In genomic region chr2:8456149-8457091, GRCh38 we compare ENCODE assay signal across 8 cellular contexts.
DNase-seq lines count a peak whose midpoint lies in the region; ATAC-seq and TF ChIP-seq lines count a peak whose summit lies in the region.

No MANE protein-coding gene starts in this region.

- CTCF ChIA-PET in activated CD4-positive, alpha-beta T cell treated with anti-CD3 and anti-CD28 coated beads for 36 hours (lab: Charles Lee): interaction anchor here (0.6 kb wide), 2 partner anchors 29 to 96 kb away, joined by 3 read pairs; no protein-coding TSS in a partner anchor

- WGBS in suprapubic skin: 79% methylated on average over 31 of the region's 41 CpGs

- no peak overlapping the region for H3K27ac ChIP-seq in suprapubic skin

- H3K27me3 Mint-ChIP-seq in activated CD4-positive, alpha-beta T cell treated with anti-CD3 and anti-CD28 coated beads for 36 hours: peaks cover 7% of the 10 kb centered on the region

- intact Hi-C loops in activated CD4-positive, alpha-beta T cell treated with anti-CD3 and anti-CD28 coated beads for 36 hours (cut with DNase I, micrococcal nuclease): loop anchor here (1.0 kb wide), 2 partner anchors 47 to 226 kb away; partner anchors contain the start of gene ID2 (in 1 of the 2)

- peaks cover 42% of the 10 kb centered on the region for H3K4me1 Mint-ChIP-seq in activated CD4-positive, alpha-beta T cell treated with anti-CD3 and anti-CD28 coated beads for 36 hours

- peak overlapping the region; percentile 26 for H3K4me3 ChIP-seq in epithelial cell of proximal tubule (ENCODE audit: low read depth, low read length)
- peak overlapping the region; percentile 35 for H3K4me3 ChIP-seq in suprapubic skin

- TF ChIP-seq EP300 in suprapubic skin (IDR thresholded peaks at IDR 0.05): no peak

- H3K9me3 ChIP-seq in suprapubic skin: no peaks in the 10 kb centered on the region

- TF ChIP-seq POLR2A in suprapubic skin (IDR thresholded peaks at IDR 0.05): no peak

- TF ChIP-seq CTCF in epithelial cell of proximal tubule (conservative IDR thresholded peaks at IDR 0.05; ENCODE audit: low read depth, low read length): no peak
- no peak for TF ChIP-seq CTCF in suprapubic skin (IDR thresholded peaks at IDR 0.05)

- peak; percentile 73 for ATAC-seq in activated CD4-positive, alpha-beta T cell treated with anti-CD3 and anti-CD28 coated beads for 36 hours

- POLR2A ChIA-PET in activated CD4-positive, alpha-beta T cell treated with anti-CD3 and anti-CD28 coated beads for 36 hours (lab: Charles Lee): no interaction called here

- H3K36me3 ChIP-seq in suprapubic skin: no peaks in the 10 kb centered on the region

- peak overlapping the region; percentile 69 for H3K4me3 Mint-ChIP-seq in activated CD4-positive, alpha-beta T cell treated with anti-CD3 and anti-CD28 coated beads for 36 hours

- peak overlapping the region; percentile 89 for H3K27ac Mint-ChIP-seq in activated CD4-positive, alpha-beta T cell treated with anti-CD3 and anti-CD28 coated beads for 36 hours

- DNase-seq in activated CD4-positive, alpha-beta T cell treated with anti-CD3 and anti-CD28 coated beads for 36 hours: peak; percentile 75
- no peak for DNase-seq in activated CD4-positive, alpha-beta T cell treated with anti-CD3 and anti-CD28 coated beads for 1 hour
- peak; percentile 44 for DNase-seq in activated CD4-positive, CD25-positive, alpha-beta regulatory T cell treated with anti-CD3 and anti-CD28 coated beads, Interleukin-2, amount 50 U/mL, for 72 hours
- no peak for DNase-seq in epithelial cell of proximal tubule (ENCODE audit: low read depth)
- DNase-seq in suprapubic skin (ENCODE audit: low spot score in 2 of 2): peak in 1 of 2 donors; percentile 74
- DNase-seq in NCI-H2081 (lab: John Stamatoyannopoulos, UW): no peak
- DNase-seq in NCI-H226: no peak
- DNase-seq in HuH-7.5 (ENCODE audit: low spot score): no peak

- H3K9me3 Mint-ChIP-seq in activated CD4-positive, alpha-beta T cell treated with anti-CD3 and anti-CD28 coated beads for 36 hours (ENCODE audit: low read depth): no peaks in the 10 kb centered on the region

- no peaks in the 10 kb centered on the region for H3K36me3 Mint-ChIP-seq in activated CD4-positive, alpha-beta T cell treated with anti-CD3 and anti-CD28 coated beads for 36 hours (ENCODE audit: low read depth)

- peaks cover 23% of the 10 kb centered on the region for H3K4me1 ChIP-seq in suprapubic skin

- H3K27me3 ChIP-seq in suprapubic skin: peaks cover 10% of the 10 kb centered on the region

Comparison
In these comparisons a context has a peak if more than half of its experiments do, and no peak if none do; other contexts are left out.
1. DNase-seq: peak in activated CD4-positive, alpha-beta T cell treated with anti-CD3 and anti-CD28 coated beads for 36 hours (single experiment) and activated CD4-positive, CD25-positive, alpha-beta regulatory T cell treated with anti-CD3 and anti-CD28 coated beads, Interleukin-2, amount 50 U/mL, for 72 hours (single experiment); none in activated CD4-positive, alpha-beta T cell treated with anti-CD3 and anti-CD28 coated beads for 1 hour (single experiment), epithelial cell of proximal tubule (single experiment), NCI-H2081 (0 of 2), NCI-H226 (single experiment) and HuH-7.5 (single experiment).